20 cellular contexts compared by ENCODE assay signal in the genomic region with DNA sequence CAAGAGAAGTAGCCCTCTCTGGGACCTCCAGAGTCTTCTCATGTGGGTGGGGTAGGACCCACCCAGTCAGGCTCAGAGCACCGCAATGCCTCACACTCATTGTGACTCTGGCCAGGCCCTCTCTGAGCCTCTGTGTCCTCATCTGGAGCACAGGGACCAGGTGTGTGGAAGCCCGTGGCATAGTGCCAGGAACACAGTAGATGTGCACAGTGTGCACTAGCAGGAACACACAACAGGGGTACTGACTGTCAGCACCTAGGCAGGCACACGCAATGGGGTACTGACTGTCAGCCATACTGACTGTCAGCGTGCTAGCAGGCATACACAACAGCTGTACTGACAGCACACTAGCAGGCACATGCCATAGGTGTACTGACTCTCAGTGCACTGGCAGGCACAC. TPM values are rescaled to one million over a fixed set of nuclear protein-coding genes. Genes with fewer than 3 reads are reported as not detected.
A peak's percentile ranks its signal among the peaks of the same experiment; 100 is the strongest.
DNase-seq lines count a peak whose midpoint lies in the region; ATAC-seq, FAIRE-seq and TF ChIP-seq lines count a peak whose summit lies in the region.
"Had no signal": no experiment of that assay in that cellular context is flagged by ENCODE, and none has a peak within 500 bp of the region (broad histone marks: within the 10 kb centered on the region; RNA-seq: fewer than 3 reads in every experiment).

No MANE protein-coding gene starts in this region.

- peak overlapping the region; percentile 89 for H3K9ac ChIP-seq in BLaER1

- TF ChIP-seq CTCF in CD4-positive, alpha-beta T cell (IDR thresholded peaks at IDR 0.05) = no peak
- TF ChIP-seq CTCF in nephron (IDR thresholded peaks at IDR 0.05; ENCODE audit: unreplicated experiment in 3 of 3) = no peak
- no peak for TF ChIP-seq CTCF in D721Med (IDR thresholded peaks at IDR 0.05; ENCODE audit: insufficient read depth, missing control alignments)

- ATAC-seq in CD4-positive, alpha-beta T cell (ENCODE audit: poor library complexity) = no peak
- no peak for ATAC-seq in GM21576 (IDR thresholded peaks at IDR 0.05; ENCODE audit: unreplicated experiment)
- ATAC-seq: HCT116, T-helper 17 cell had no signal

- H3K4me3 ChIP-seq in BLaER1 = 0 out of 2 replicates have a peak overlapping the region, but pooled peaks have one; percentile 6
- H3K4me3 ChIP-seq: Peyer's patch had no signal

- H3K27ac Mint-ChIP-seq in CD4-positive, alpha-beta T cell = peak overlapping the region; percentile 81
- peak overlapping the region in 1 of 3 experiments; percentile 11 for H3K27ac Mint-ChIP-seq in nephron
- H3K27ac Mint-ChIP-seq: B cell, T-helper 17 cell had no signal

- DNase-seq in CD4-positive, alpha-beta T cell = no peak
- DNase-seq in NCI-H69 (lab: John Stamatoyannopoulos, UW) = peak; percentile 16
- DNase-seq in NCI-H1930 (lab: John Stamatoyannopoulos, UW) = no peak
- no peak for DNase-seq in D721Med (ENCODE audit: insufficient read length, low spot score)
- DNase-seq: CD8-positive, alpha-beta memory T cell; GF-D8; Karpas-422; MM.1S; NCI-H1105; NCI-H1694 treated with DMSO at 0.1 percent for 48 hours; NCI-H510A; Peyer's patch; T-helper 17 cell had no signal

- POLR2A ChIA-PET in CD4-positive, alpha-beta T cell (lab: Charles Lee) = no interaction called here

- peaks cover 42% of the 10 kb centered on the region for H3K4me1 Mint-ChIP-seq in CD4-positive, alpha-beta T cell (ENCODE audit: low read depth)
- peaks cover 25% of the 10 kb centered on the region for H3K4me1 Mint-ChIP-seq in nephron

- peaks cover 10% of the 10 kb centered on the region for H3K36me3 ChIP-seq in BLaER1
- H3K36me3 ChIP-seq: Peyer's patch had no signal

- no peaks in the 10 kb centered on the region for H3K27me3 ChIP-seq in BLaER1
- no peaks in the 10 kb centered on the region for H3K27me3 ChIP-seq in CD4-positive, alpha-beta T cell (ENCODE audit: control insufficient read depth, insufficient read depth, low read length)

- peaks cover 20% of the 10 kb centered on the region for H4K20me1 ChIP-seq in BLaER1

- no peaks in the 10 kb centered on the region for H3K9me3 ChIP-seq in BLaER1
- no peaks in the 10 kb centered on the region for H3K9me3 ChIP-seq in CD4-positive, alpha-beta T cell (ENCODE audit: control insufficient read depth, low read length)
- H3K9me3 ChIP-seq: Peyer's patch had no signal

- intact Hi-C loops in CD4-positive, alpha-beta T cell (cut with DNase I, micrococcal nuclease) = loop anchor here (5.0 to 10.0 kb wide), 5 partner anchors 80 to 602 kb away; partner anchors contain the start of genes ABHD16B (in 1 of the 2), LIME1 (in 1 of the 2), PCMTD2 (in 1 of the 2) and SLC2A4RG (in 1 of the 2)

- peak overlapping the region; percentile 51 for H3K4me3 Mint-ChIP-seq in CD4-positive, alpha-beta T cell
- peak overlapping the region; percentile 9 to 63 (median 36) for H3K4me3 Mint-ChIP-seq in nephron
- H3K4me3 Mint-ChIP-seq: B cell, T-helper 17 cell had no signal

- H3K4me2 ChIP-seq in BLaER1 = peak overlapping the region; percentile 98

- no peaks in the 10 kb centered on the region for H3K9me3 Mint-ChIP-seq in CD4-positive, alpha-beta T cell
- no peaks in the 10 kb centered on the region for H3K9me3 Mint-ChIP-seq in nephron
- H3K9me3 Mint-ChIP-seq: CD8-positive, alpha-beta memory T cell had no signal

- H3K36me3 Mint-ChIP-seq in CD4-positive, alpha-beta T cell (ENCODE audit: low read depth) = peaks cover 18% of the 10 kb centered on the region
- no peaks in the 10 kb centered on the region for H3K36me3 Mint-ChIP-seq in nephron (ENCODE audit: low read depth)

- H3K4me1 ChIP-seq in BLaER1 = peaks cover 68% of the 10 kb centered on the region

- no peak for FAIRE-seq in D721Med (lab: Jason Lieb, UNC)
- FAIRE-seq: GM12891, GM18507 had no signal

- CTCF ChIA-PET in CD4-positive, alpha-beta T cell (lab: Charles Lee) = interaction anchor here (1.0 kb wide), 1 partner anchor 13 kb away, joined by 4 read pairs; no protein-coding TSS in a partner anchor

- H3K27ac ChIP-seq in BLaER1 = peak overlapping the region; percentile 96
- no peak overlapping the region for H3K27ac ChIP-seq in CD4-positive, alpha-beta T cell (ENCODE audit: low read depth, low read length)
- H3K27ac ChIP-seq: Peyer's patch had no signal

- H3K27me3 Mint-ChIP-seq in CD4-positive, alpha-beta T cell = no peaks in the 10 kb centered on the region
- peaks cover 9% of the 10 kb centered on the region for H3K27me3 Mint-ChIP-seq in nephron (ENCODE audit: low read depth)
- H3K27me3 Mint-ChIP-seq: B cell, T-helper 17 cell had no signal

RNA-seq across cellular contexts. Expression of gene STMN3, which starts 2.0 kb away (rescaled TPM):
- total RNA-seq in CD4-positive, alpha-beta T cell = 100 to 1,000 TPM; 122 to 127 TPM

RNA-seq across cellular contexts. Expression of gene RTEL1, which starts 2.9 kb away (rescaled TPM):
- total RNA-seq in CD4-positive, alpha-beta T cell = 10 to 100 TPM; 25.5 to 27.6 TPM

RNA-seq across cellular contexts. Expression of gene GMEB2, which starts 28.3 kb away (rescaled TPM):
- total RNA-seq in CD4-positive, alpha-beta T cell = 10 to 100 TPM; 32.9 to 34.0 TPM

RNA-seq across cellular contexts. Expression of gene TNFRSF6B, which starts 41.2 kb away (rescaled TPM):
- 1 to 10 TPM; 2.5 to 2.6 TPM for total RNA-seq in CD4-positive, alpha-beta T cell
- total RNA-seq: B cell; CD8-positive, alpha-beta memory T cell; T-helper 17 cell had no signal

RNA-seq across cellular contexts. Expression of gene ARFRP1, which starts 52.5 kb away (rescaled TPM):
- 10 to 100 TPM; 34.5 to 35.7 TPM for total RNA-seq in CD4-positive, alpha-beta T cell
